Comparison of ENCODE assay signal across 1 cellular context in the genomic region with DNA sequence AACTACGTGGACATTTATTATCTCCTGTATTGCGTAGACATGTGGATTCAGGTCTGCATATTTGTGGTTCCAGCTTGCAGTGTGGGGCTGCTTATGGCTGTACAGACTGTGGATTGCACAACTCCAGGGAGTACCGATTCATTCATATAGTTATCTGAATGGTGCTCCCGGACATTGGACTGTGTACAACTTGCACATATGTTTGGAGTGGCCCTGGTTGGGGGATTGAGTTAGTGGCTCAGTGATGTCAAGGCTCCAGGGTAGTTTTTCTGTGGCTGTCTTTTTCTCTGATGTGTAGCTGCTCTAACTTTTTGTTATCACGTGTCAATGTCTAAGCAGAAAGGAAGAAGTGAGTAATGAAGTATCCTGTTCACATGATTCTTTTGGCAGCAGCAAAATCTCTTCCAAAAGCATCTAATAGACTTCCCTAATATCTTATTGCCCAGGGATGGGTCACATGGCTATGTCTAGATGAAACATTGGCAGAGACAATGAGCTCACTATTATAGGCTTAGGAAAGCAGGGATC.
TF ChIP-seq lines count a peak whose summit lies in the region.

No MANE protein-coding gene starts in this region.

TF ChIP-seq in HepG2, 621 proteins besides CTCF, POLR2A, EP300 and RAD21 (continued from another document):
- TF ChIP-seq, protein P1, sequence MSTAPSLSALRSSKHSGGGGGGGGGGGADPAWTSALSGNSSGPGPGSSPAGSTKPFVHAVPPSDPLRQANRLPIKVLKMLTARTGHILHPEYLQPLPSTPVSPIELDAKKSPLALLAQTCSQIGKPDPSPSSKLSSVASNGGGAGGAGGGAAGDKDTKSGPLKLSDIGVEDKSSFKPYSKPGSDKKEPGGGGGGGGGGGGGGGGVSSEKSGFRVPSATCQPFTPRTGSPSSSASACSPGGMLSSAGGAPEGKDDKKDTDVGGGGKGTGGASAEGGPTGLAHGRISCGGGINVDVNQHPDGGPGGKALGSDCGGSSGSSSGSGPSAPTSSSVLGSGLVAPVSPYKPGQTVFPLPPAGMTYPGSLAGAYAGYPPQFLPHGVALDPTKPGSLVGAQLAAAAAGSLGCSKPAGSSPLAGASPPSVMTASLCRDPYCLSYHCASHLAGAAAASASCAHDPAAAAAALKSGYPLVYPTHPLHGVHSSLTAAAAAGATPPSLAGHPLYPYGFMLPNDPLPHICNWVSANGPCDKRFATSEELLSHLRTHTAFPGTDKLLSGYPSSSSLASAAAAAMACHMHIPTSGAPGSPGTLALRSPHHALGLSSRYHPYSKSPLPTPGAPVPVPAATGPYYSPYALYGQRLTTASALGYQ (CRISPR knock-in tag; IDR thresholded peaks at IDR 0.05), result 0 out of 2 replicates have a peak, but pooled peaks have one; percentile 62
- TF ChIP-seq ZNF331 (CRISPR knock-in tag; IDR thresholded peaks at IDR 0.05), result peak; percentile 70
